ENCODE assay signal across 28 cellular contexts in the genomic region with DNA sequence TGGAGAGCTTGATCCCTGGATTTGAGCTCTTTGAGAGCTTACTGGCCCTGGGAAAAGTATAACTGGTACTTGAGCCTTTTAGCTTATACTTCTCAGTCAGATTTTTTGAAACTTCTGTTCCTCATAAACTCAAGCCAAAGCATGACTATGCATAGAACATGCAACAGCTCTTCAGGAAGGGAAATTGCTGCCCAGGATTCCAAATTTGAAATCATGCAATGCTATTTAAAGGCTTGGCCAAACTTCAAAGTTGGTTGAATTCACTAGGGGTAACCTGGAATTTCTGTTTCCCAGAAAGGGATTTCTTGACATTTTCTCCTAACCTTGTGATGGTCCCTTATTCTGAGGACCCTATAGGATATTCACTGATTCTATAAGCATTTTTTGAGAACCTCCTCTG. TPM values are rescaled to one million over a fixed set of nuclear protein-coding genes. Genes with fewer than 3 reads are reported as not detected.
DNase-seq lines count a peak whose midpoint lies in the region; ATAC-seq and TF ChIP-seq lines count a peak whose summit lies in the region.
"Had no signal": no experiment of that assay in that cellular context is flagged by ENCODE, and none has a peak within 500 bp of the region (broad histone marks: within the 10 kb centered on the region; RNA-seq: fewer than 3 reads in every experiment).

No MANE protein-coding gene starts in this region.

- H3K36me3 ChIP-seq in cardiac muscle cell = no peaks in the 10 kb centered on the region
- H3K36me3 ChIP-seq: adrenal gland, BE2C, ovary had no signal

- H3K9me3 ChIP-seq in cardiac muscle cell (ENCODE audit: low read depth) = no peaks in the 10 kb centered on the region
- H3K9me3 ChIP-seq: A549, adrenal gland, BE2C, ovary had no signal

- no peaks in the 10 kb centered on the region for H3K27me3 ChIP-seq in cardiac muscle cell
- H3K27me3 ChIP-seq: adrenal gland, BE2C, ovary had no signal

- no peak for ATAC-seq in Right ventricle myocardium inferior
- no peak for ATAC-seq in HG03457 (IDR thresholded peaks at IDR 0.05; ENCODE audit: unreplicated experiment)
- ATAC-seq: A549, left colon had no signal

- H3K4me1 ChIP-seq in cardiac muscle cell (ENCODE audit: low read depth) = peaks cover 44% of the 10 kb centered on the region
- H3K4me1 ChIP-seq: A549 had no signal

- intact Hi-C loops in Right ventricle myocardium inferior (cut with DNase I) = loop anchor here (10.0 kb wide), 1 partner anchor 138 kb away; no protein-coding TSS in a partner anchor

- peak in 1 of 2 donors; percentile 71 for DNase-seq in cardiac muscle cell (ENCODE audit: low read depth in 1 of 2, low spot score in 1 of 2)
- no peak for DNase-seq in Right ventricle myocardium inferior (ENCODE audit: missing footprints)
- DNase-seq in cardiac fibroblast (ENCODE audit: low read depth in 2 of 2) = peak; percentile 67 to 68
- DNase-seq in fibroblast of the conjunctiva (ENCODE audit: low read depth) = peak; percentile 82
- peak; percentile 53 for DNase-seq in superior temporal gyrus (ENCODE audit: extremely low spot score)
- DNase-seq in NCI-H2196 (lab: John Stamatoyannopoulos, UW; ENCODE audit: unreplicated experiment) = no peak
- DNase-seq in NOMO-1 treated with DMSO at 0.1 percent for 48 hours (lab: John Stamatoyannopoulos, UW; ENCODE audit: unreplicated experiment) = no peak
- DNase-seq: activated CD4-positive, alpha-beta memory T cell treated with anti-CD3 and anti-CD28 coated beads for 36 hours; activated CD4-positive, CD25-positive, alpha-beta regulatory T cell treated with anti-CD3 and anti-CD28 coated beads, Interleukin-2, amount 50 U/mL, for 72 hours; activated CD8-positive, alpha-beta memory T cell treated with anti-CD3 and anti-CD28 coated beads, Interleukin-2, amount 50 U/mL, for 4 hours; activated naive CD4-positive, alpha-beta T cell treated with anti-CD3 and anti-CD28 coated beads for 36 hours; adrenal gland; BE2C; CD8-positive, alpha-beta memory T cell; EL; hippocampal formation; KBM-7; left colon; NCI-H1417; NCI-H2029; NCI-H2227 treated with DMSO at 0.1 percent for 48 hours; NCI-H526; ovary; SHP77 treated with DMSO at 0.1 percent for 48 hours; stimulated activated CD4-positive, alpha-beta T cell treated with anti-CD3 and anti-CD28 coated beads, Interleukin-1b, Interleukin-23, amount 100 ng/mL, for 48 hours had no signal

- H3K27ac ChIP-seq in cardiac muscle cell = peak overlapping the region; percentile 63
- H3K27ac ChIP-seq: A549, adrenal gland, ovary had no signal

- H3K4me3 ChIP-seq in cardiac muscle cell (no peak overlapping the region), cardiac fibroblast (replicated peaks in 1 of 2; ENCODE audit: low read depth in 2 of 2, low read length in 2 of 2) (no peak overlapping the region)
- H3K4me3 ChIP-seq: A549, adrenal gland, ovary, smooth muscle cell had no signal

- TF ChIP-seq CTCF in cardiac muscle cell (IDR thresholded peaks at IDR 0.05; ENCODE audit: low read depth, low read length) (no peak), cardiac fibroblast (IDR thresholded peaks at IDR 0.05; ENCODE audit: low read depth, low read length) (no peak)

RNA-seq across cellular contexts. Expression of gene ARHGAP26, which starts 23.1 kb away (rescaled TPM):
- total RNA-seq in cardiac muscle cell (10.7 and 16.2 TPM in 2 replicates), Right ventricle myocardium inferior (29.8 TPM)
- 12.7 and 12.9 TPM in 2 replicates for polyA plus RNA-seq in cardiac muscle cell

Comparison
In these comparisons a context has a peak if more than half of its experiments do, and no peak if none do; other contexts are left out.
1. DNase-seq: peak in cardiac fibroblast (2 of 2), fibroblast of the conjunctiva (single experiment) and superior temporal gyrus (single experiment); none in Right ventricle myocardium inferior (single experiment), NCI-H2196 (single experiment) and NOMO-1 treated with DMSO at 0.1 percent for 48 hours (single experiment).